20 cellular contexts compared by ENCODE assay signal in genomic region chr6:92023410-92023940, GRCh38.
A peak's percentile ranks its signal among the peaks of the same experiment; 100 is the strongest.
DNase-seq lines count a peak whose midpoint lies in the region; ATAC-seq lines count a peak whose summit lies in the region.
"Had no signal": no experiment of that assay in that cellular context is flagged by ENCODE, and none has a peak within 500 bp of the region (broad histone marks: within the 10 kb centered on the region; RNA-seq: fewer than 3 reads in every experiment).

No MANE protein-coding gene starts in this region.

- no peak for ATAC-seq in GM18519 (IDR thresholded peaks at IDR 0.05; ENCODE audit: low FRiP score, unreplicated experiment)
- ATAC-seq: CD8-positive, alpha-beta T cell; T-helper 17 cell had no signal

- DNase-seq in DMS53 treated with DMSO at 0.1 percent for 48 hours (lab: John Stamatoyannopoulos, UW; ENCODE audit: unreplicated experiment) (peak; percentile 33), NCI-H2029 treated with DMSO at 0.1 percent for 48 hours (lab: John Stamatoyannopoulos, UW) (peak; percentile 58), SHP77 (lab: John Stamatoyannopoulos, UW) (peak; percentile 78 to 81), retina (peak; percentile 7), germinal center (ENCODE audit: low spot score) (no peak), NCI-H1694 (lab: John Stamatoyannopoulos, UW) (no peak)
- DNase-seq: Caco-2; CD8-positive, alpha-beta T cell; DMS79 treated with DMSO at 0.1 percent for 48 hours; HCEC 1CT; IMR-90; KG1; MG63; NCI-H1436; NCI-H226; NCI-H82; Right ventricle myocardium superior; RPMI8226; T-helper 17 cell had no signal

Comparison
In these comparisons a context has a peak if more than half of its experiments do, and no peak if none do; other contexts are left out.
1. DNase-seq: peak in DMS53 treated with DMSO at 0.1 percent for 48 hours (single experiment), NCI-H2029 treated with DMSO at 0.1 percent for 48 hours (single experiment), SHP77 (2 of 2) and retina (single experiment); none in germinal center (single experiment) and NCI-H1694 (single experiment).